7 cellular contexts compared by ENCODE assay signal in genomic region chr16:28749997-28750465, GRCh38. TPM values are rescaled to one million over a fixed set of nuclear protein-coding genes. Genes with fewer than 3 reads are reported as not detected.
DNase-seq lines count a peak whose midpoint lies in the region; ATAC-seq, FAIRE-seq and TF ChIP-seq lines count a peak whose summit lies in the region.
"Not testable (repeated sequence)": the region's sequence is repeated elsewhere in the genome, so short reads cannot be mapped to it uniquely, and the experiment has no call there.

No MANE protein-coding gene starts in this region.

- not testable (repeated sequence) for H3K36me3 ChIP-seq in astrocyte (ENCODE audit: insufficient read depth, low read length)

- H3K9me3 Mint-ChIP-seq in activated CD4-positive, alpha-beta T cell treated with anti-CD3 and anti-CD28 coated beads, Interleukin-2, amount 10 ng/mL, durations not matched to agents 24 days and 14 days; astrocyte (ENCODE audit: unreplicated experiment): not testable (repeated sequence)

- peak overlapping the region; percentile 29 for H3K27ac Mint-ChIP-seq in activated CD4-positive, alpha-beta T cell treated with anti-CD3 and anti-CD28 coated beads, Interleukin-2, amount 10 ng/mL, durations not matched to agents 24 days and 14 days
- not testable (repeated sequence) for H3K27ac Mint-ChIP-seq in astrocyte (ENCODE audit: unreplicated experiment)

- H3K4me3 ChIP-seq in astrocyte (ENCODE audit: insufficient read depth, low read depth, low read length) = not testable (repeated sequence)

- DNase-seq in activated CD4-positive, alpha-beta T cell treated with anti-CD3 and anti-CD28 coated beads, Interleukin-2, amount 10 ng/mL, durations not matched to agents 24 days and 14 days = peak; percentile 91
- not testable (repeated sequence) for DNase-seq in astrocyte (ENCODE audit: low read depth)
- DNase-seq in left lobe of liver (ENCODE audit: low spot score) = peak; percentile 52
- DNase-seq in stimulated activated CD4-positive, alpha-beta T cell treated with anti-CD3 and anti-CD28 coated beads, Interleukin-1b, Interleukin-23, amount 100 ng/mL, for 1 hour (ENCODE audit: low read depth in 2 of 2) = peak; percentile 8 to 33

- not testable (repeated sequence) for H3K9me3 ChIP-seq in astrocyte (ENCODE audit: insufficient read depth, low read depth, low read length)

- H3K36me3 Mint-ChIP-seq in activated CD4-positive, alpha-beta T cell treated with anti-CD3 and anti-CD28 coated beads, Interleukin-2, amount 10 ng/mL, durations not matched to agents 24 days and 14 days (ENCODE audit: low read depth); astrocyte (ENCODE audit: low read depth, unreplicated experiment): not testable (repeated sequence)

- H3K27ac ChIP-seq in astrocyte (ENCODE audit: low read depth, low read length) = not testable (repeated sequence)

- not testable (repeated sequence) for H3K4me1 ChIP-seq in astrocyte (ENCODE audit: insufficient read depth, low read length)

- not testable (repeated sequence) for H3K27me3 Mint-ChIP-seq in activated CD4-positive, alpha-beta T cell treated with anti-CD3 and anti-CD28 coated beads, Interleukin-2, amount 10 ng/mL, durations not matched to agents 24 days and 14 days; astrocyte (ENCODE audit: low read depth, unreplicated experiment)

- peak overlapping the region; percentile 26 for H3K4me2 ChIP-seq in astrocyte (ENCODE audit: low read length)

- H3K4me3 Mint-ChIP-seq in activated CD4-positive, alpha-beta T cell treated with anti-CD3 and anti-CD28 coated beads, Interleukin-2, amount 10 ng/mL, durations not matched to agents 24 days and 14 days = peak overlapping the region; percentile 74
- H3K4me3 Mint-ChIP-seq in astrocyte (ENCODE audit: unreplicated experiment) = not testable (repeated sequence)

- H3K4me1 Mint-ChIP-seq in activated CD4-positive, alpha-beta T cell treated with anti-CD3 and anti-CD28 coated beads, Interleukin-2, amount 10 ng/mL, durations not matched to agents 24 days and 14 days; astrocyte (ENCODE audit: low read depth, unreplicated experiment): not testable (repeated sequence)

- H3K79me2 ChIP-seq in astrocyte (ENCODE audit: insufficient read depth, low read length) = not testable (repeated sequence)

- not testable (repeated sequence) for H4K20me1 ChIP-seq in astrocyte (ENCODE audit: insufficient read depth, low read length)

- TF ChIP-seq CTCF in astrocyte (IDR thresholded peaks at IDR 0.05; ENCODE audit: insufficient read depth, low read depth, low read length) = not testable (repeated sequence)

- H2AFZ ChIP-seq in astrocyte (ENCODE audit: low read depth, low read length) = not testable (repeated sequence)

- intact Hi-C loops in activated CD4-positive, alpha-beta T cell treated with anti-CD3 and anti-CD28 coated beads, Interleukin-2, amount 10 ng/mL, durations not matched to agents 24 days and 14 days (cut with micrococcal nuclease) = not testable (repeated sequence)

- H3K9ac ChIP-seq in astrocyte (ENCODE audit: low read length) = not testable (repeated sequence)

- H3K27me3 ChIP-seq in astrocyte (ENCODE audit: insufficient read depth, low read length) = not testable (repeated sequence)

- peak; percentile 91 for ATAC-seq in GM19025 (IDR thresholded peaks at IDR 0.05; ENCODE audit: low read depth, unreplicated experiment)
- peak; percentile 93 for ATAC-seq in HG02610 (IDR thresholded peaks at IDR 0.05; ENCODE audit: unreplicated experiment)
- ATAC-seq in HG03520 (IDR thresholded peaks at IDR 0.05; ENCODE audit: unreplicated experiment) = peak; percentile 74
- ATAC-seq in left lobe of liver = peak; percentile 99

- not testable (repeated sequence) for FAIRE-seq in astrocyte (lab: Jason Lieb, UNC)

RNA-seq across cellular contexts. Expression of gene NPIPB9, which starts 1.6 kb away (rescaled TPM):
- total RNA-seq in activated CD4-positive, alpha-beta T cell treated with anti-CD3 and anti-CD28 coated beads, Interleukin-2, amount 10 ng/mL, durations not matched to agents 24 days and 14 days = 3.1 and 3.6 TPM in 2 replicates
- total RNA-seq in astrocyte (0.86 and 2.3 TPM in 2 replicates), left lobe of liver (2.3 TPM)

RNA-seq across cellular contexts. Expression of gene EIF3C, which starts 38.8 kb away (rescaled TPM):
- total RNA-seq in activated CD4-positive, alpha-beta T cell treated with anti-CD3 and anti-CD28 coated beads, Interleukin-2, amount 10 ng/mL, durations not matched to agents 24 days and 14 days = 1,266 and 1,275 TPM in 2 replicates
- total RNA-seq in astrocyte = 880 and 953 TPM in 2 replicates
- 262 TPM for total RNA-seq in left lobe of liver
